Comparison of ENCODE assay signal across 15 cellular contexts in the genomic region with DNA sequence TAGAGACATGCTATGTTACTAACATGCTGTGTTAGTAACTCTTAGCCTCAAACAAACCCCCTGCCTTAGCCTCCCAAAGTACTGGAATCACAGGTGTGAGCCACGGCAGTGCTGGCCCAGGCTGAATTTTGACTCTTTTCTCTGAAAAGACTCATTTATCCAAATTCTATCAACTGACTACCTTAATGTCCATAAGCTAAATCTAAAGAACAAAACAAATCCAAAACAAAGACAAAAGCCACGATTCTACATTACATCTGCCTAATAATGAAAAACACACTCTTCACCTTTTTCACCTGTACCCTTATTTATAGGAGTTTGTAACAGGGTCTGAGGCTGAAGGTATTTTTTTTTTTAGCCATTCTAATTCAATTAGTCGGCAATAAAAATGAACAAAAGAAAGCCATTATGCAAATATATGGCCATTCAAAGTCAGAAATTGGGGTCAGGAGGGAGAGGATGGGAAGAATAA.
A peak's percentile ranks its signal among the peaks of the same experiment; 100 is the strongest.
DNase-seq lines count a peak whose midpoint lies in the region; ATAC-seq and TF ChIP-seq lines count a peak whose summit lies in the region.
"Had no signal": no experiment of that assay in that cellular context is flagged by ENCODE, and none has a peak within 500 bp of the region (broad histone marks: within the 10 kb centered on the region; RNA-seq: fewer than 3 reads in every experiment).

No MANE protein-coding gene starts in this region.

- H3K27ac Mint-ChIP-seq in H9 (peak overlapping the region; percentile 66 to 95 (median 74); a peak in 5 of 7 replicates), WTC11 (peak overlapping the region; percentile 50), progenitor cell of endocrine pancreas (peak overlapping the region; percentile 60)

- POLR2A ChIA-PET in WTC11 (lab: Charles Lee), result no interaction called here

- no peak overlapping the region for H3K14ac ChIP-seq in H9 (ENCODE audit: insufficient read depth, low read length)

- H2BK12ac ChIP-seq in H9 (ENCODE audit: insufficient read length, low read depth, low read length), result no peak overlapping the region

- H2AFZ ChIP-seq in H9 (ENCODE audit: low read length), result no peak overlapping the region

- ATAC-seq in WTC11 (peak; percentile 82), GM21381 (IDR thresholded peaks at IDR 0.05; ENCODE audit: unreplicated experiment) (no peak)
- ATAC-seq: A549, GM12878, K562 had no signal

- H3K9me3 ChIP-seq in H9 (ENCODE audit: control insufficient read depth, low read depth, low read length), result no peaks in the 10 kb centered on the region
- H3K9me3 ChIP-seq: A549, BLaER1 had no signal

- H3K27me3 ChIP-seq in H9 (ENCODE audit: insufficient read depth, low read length), result no peaks in the 10 kb centered on the region; the same call in 1 of the 2 replicates
- H3K27me3 ChIP-seq: BLaER1 had no signal

- no peak overlapping the region for H3K4me2 ChIP-seq in H9 (ENCODE audit: insufficient read depth, insufficient read length, low read length)
- H3K4me2 ChIP-seq: A549, BLaER1 had no signal

- WGBS in H9 (ENCODE audit: extremely low coverage, insufficient read length, low lambda C conversion rate), result no CpG with 5 or more reads among the region's 3 CpGs

- no peak overlapping the region for H2AK5ac ChIP-seq in H9 (ENCODE audit: insufficient read length, low read length)

- peaks cover 2% of the 10 kb centered on the region for H3K27me3 Mint-ChIP-seq in H9 (ENCODE audit: low read depth)
- peaks cover 40% of the 10 kb centered on the region for H3K27me3 Mint-ChIP-seq in WTC11 (ENCODE audit: low read depth)
- H3K27me3 Mint-ChIP-seq in progenitor cell of endocrine pancreas, result no peaks in the 10 kb centered on the region
- H3K27me3 Mint-ChIP-seq: CD8-positive, alpha-beta memory T cell had no signal

- H4K20me1 ChIP-seq in H9 (ENCODE audit: control insufficient read depth, insufficient read depth, insufficient read length), result no peaks in the 10 kb centered on the region
- H4K20me1 ChIP-seq: BLaER1 had no signal

- no peak for TF ChIP-seq CTCF in H9 (conservative IDR thresholded peaks at IDR 0.05)
- TF ChIP-seq CTCF in WTC11 (IDR thresholded peaks at IDR 0.05), result no peak
- TF ChIP-seq CTCF in progenitor cell of endocrine pancreas (IDR thresholded peaks at IDR 0.05; ENCODE audit: unreplicated experiment), result no peak

- H3K9me3 Mint-ChIP-seq in H9 (no peaks in the 10 kb centered on the region; a peak in 1 of 5 replicates), WTC11 (peaks cover 8% of the 10 kb centered on the region), progenitor cell of endocrine pancreas (ENCODE audit: low read depth) (no peaks in the 10 kb centered on the region)

- no peak overlapping the region for H3K4ac ChIP-seq in H9 (ENCODE audit: low read depth, low read length)

- H4K8ac ChIP-seq in H9 (replicated peaks; ENCODE audit: insufficient read length, low read depth, low read length), result no peak overlapping the region

- H3K18ac ChIP-seq in H9 (ENCODE audit: insufficient read length, low read depth, low read length), result no peak overlapping the region

- DNase-seq in H9 (peak; percentile 53), WTC11 (ENCODE audit: low spot score) (no peak), iPS DF 4.7 (ENCODE audit: extremely low read depth, low spot score) (peak; percentile 36), progenitor cell of endocrine pancreas (ENCODE audit: low spot score, unreplicated experiment) (no peak), AG20443 (ENCODE audit: low spot score) (no peak)
- DNase-seq in stimulated activated CD4-positive, alpha-beta T cell treated with anti-CD3 and anti-CD28 coated beads, Interleukin-15, amount 100 ng/mL, for 24 hours, result no peak
- DNase-seq in stimulated activated CD4-positive, alpha-beta T cell treated with anti-CD3 and anti-CD28 coated beads, Interleukin-4, amount 100 ng/mL, for 24 hours, result no peak
- DNase-seq: CD8-positive, alpha-beta memory T cell; DMS53; Karpas-422 had no signal

- H3K4me1 Mint-ChIP-seq in H9 (peaks cover 66% of the 10 kb centered on the region in 2 experiments), WTC11 (peaks cover 67% of the 10 kb centered on the region), progenitor cell of endocrine pancreas (ENCODE audit: low read depth) (peaks cover 24% of the 10 kb centered on the region)
- H3K4me1 Mint-ChIP-seq: CD8-positive, alpha-beta memory T cell had no signal

- H2BK15ac ChIP-seq in H9 (ENCODE audit: low read depth, low read length), result no peak overlapping the region

- H3K79me2 ChIP-seq in H9 (ENCODE audit: insufficient read depth, low read length), result no peaks in the 10 kb centered on the region

- no peak overlapping the region for H3K27ac ChIP-seq in H9 (ENCODE audit: insufficient read length, low read depth, low read length)
- H3K27ac ChIP-seq: A549, BLaER1 had no signal

- no peaks in the 10 kb centered on the region for H3K23me2 ChIP-seq in H9 (ENCODE audit: insufficient read length, low read depth, low read length, poor library complexity, severe bottlenecking)

- peak overlapping the region; percentile 24 to 46; a peak in 3 of 5 replicates for H3K4me3 Mint-ChIP-seq in H9
- H3K4me3 Mint-ChIP-seq in WTC11, result peak overlapping the region; percentile 26; the same call in 1 of the 2 replicates
- no peak overlapping the region for H3K4me3 Mint-ChIP-seq in progenitor cell of endocrine pancreas (ENCODE audit: low read depth)
- H3K4me3 Mint-ChIP-seq: CD8-positive, alpha-beta memory T cell had no signal

- H3K56ac ChIP-seq in H9 (ENCODE audit: insufficient read length, low read depth, low read length), result no peak overlapping the region

- H2BK5ac ChIP-seq in H9 (ENCODE audit: insufficient read length, low read length), result no peak overlapping the region

- no peaks in the 10 kb centered on the region for H3K79me1 ChIP-seq in H9 (ENCODE audit: insufficient read depth, low read depth, low read length, poor library complexity, severe bottlenecking)

- H3K4me1 ChIP-seq in H9 (ENCODE audit: insufficient read depth, low read length), result peaks cover 16% of the 10 kb centered on the region; the same call in 1 of the 2 replicates
- H3K4me1 ChIP-seq: A549, BLaER1 had no signal

- no peak overlapping the region for H2BK20ac ChIP-seq in H9 (ENCODE audit: low read depth, low read length, poor library complexity, severe bottlenecking)

- CTCF ChIA-PET in WTC11 (lab: Charles Lee), result no interaction called here

- no peak overlapping the region for H2BK120ac ChIP-seq in H9 (ENCODE audit: low read depth, low read length, poor library complexity, severe bottlenecking)

- H3K9ac ChIP-seq in H9 (ENCODE audit: extremely low read depth, insufficient read length, low read length), result no peak overlapping the region
- H3K9ac ChIP-seq: BLaER1 had no signal

- H3T11ph ChIP-seq in H9 (ENCODE audit: low read length), result peak overlapping the region; percentile 68

- no peak overlapping the region for H4K91ac ChIP-seq in H9 (ENCODE audit: insufficient read length, low read depth, low read length)

- no peak overlapping the region for H4K5ac ChIP-seq in H9 (ENCODE audit: insufficient read length, low read depth, low read length)

- H3K23ac ChIP-seq in H9 (ENCODE audit: insufficient read length, low read depth, low read length), result no peak overlapping the region

- H3K36me3 Mint-ChIP-seq in H9 (ENCODE audit: insufficient read depth in 1 of 3, low read depth in 3 of 3), result no peaks in the 10 kb centered on the region
- peaks cover 14% of the 10 kb centered on the region; the same call in 1 of the 2 replicates for H3K36me3 Mint-ChIP-seq in WTC11
- H3K36me3 Mint-ChIP-seq in progenitor cell of endocrine pancreas (ENCODE audit: insufficient read depth), result no peaks in the 10 kb centered on the region
- H3K36me3 Mint-ChIP-seq: CD8-positive, alpha-beta memory T cell had no signal

TF ChIP-seq in WTC11, 78 proteins besides CTCF, POLR2A, EP300 and RAD21:
- TF ChIP-seq ATF1 (CRISPR knock-in tag; IDR thresholded peaks at IDR 0.05), result no peak
- no peak for TF ChIP-seq GTF2I (CRISPR knock-in tag; conservative IDR thresholded peaks at IDR 0.05)
- TF ChIP-seq FOXP1 (CRISPR knock-in tag; IDR thresholded peaks at IDR 0.05; ENCODE audit: borderline replicate concordance), result no peak
- no peak for TF ChIP-seq ETV6 (CRISPR knock-in tag; IDR thresholded peaks at IDR 0.05)
- TF ChIP-seq NR3C1 (CRISPR knock-in tag; conservative IDR thresholded peaks at IDR 0.05; ENCODE audit: low read depth), result no peak
- no peak for TF ChIP-seq JAZF1 (CRISPR knock-in tag; IDR thresholded peaks at IDR 0.05)
- no peak for TF ChIP-seq PREB (CRISPR knock-in tag; IDR thresholded peaks at IDR 0.05; ENCODE audit: borderline replicate concordance)

Comparison
In these comparisons a context has a peak if more than half of its experiments do, and no peak if none do; other contexts are left out.
1. DNase-seq: peak in H9 (single experiment) and iPS DF 4.7 (single experiment); none in WTC11 (single experiment), progenitor cell of endocrine pancreas (single experiment), stimulated activated CD4-positive, alpha-beta T cell treated with anti-CD3 and anti-CD28 coated beads, Interleukin-15, amount 100 ng/mL, for 24 hours (single experiment), AG20443 (single experiment) and stimulated activated CD4-positive, alpha-beta T cell treated with anti-CD3 and anti-CD28 coated beads, Interleukin-4, amount 100 ng/mL, for 24 hours (single experiment).
2. Peak in every context shown above with its lines, with median percentiles within 50 percentile points of each other: H3K27ac Mint-ChIP-seq.